1 cellular context compared by ENCODE assay signal in the genomic region with DNA sequence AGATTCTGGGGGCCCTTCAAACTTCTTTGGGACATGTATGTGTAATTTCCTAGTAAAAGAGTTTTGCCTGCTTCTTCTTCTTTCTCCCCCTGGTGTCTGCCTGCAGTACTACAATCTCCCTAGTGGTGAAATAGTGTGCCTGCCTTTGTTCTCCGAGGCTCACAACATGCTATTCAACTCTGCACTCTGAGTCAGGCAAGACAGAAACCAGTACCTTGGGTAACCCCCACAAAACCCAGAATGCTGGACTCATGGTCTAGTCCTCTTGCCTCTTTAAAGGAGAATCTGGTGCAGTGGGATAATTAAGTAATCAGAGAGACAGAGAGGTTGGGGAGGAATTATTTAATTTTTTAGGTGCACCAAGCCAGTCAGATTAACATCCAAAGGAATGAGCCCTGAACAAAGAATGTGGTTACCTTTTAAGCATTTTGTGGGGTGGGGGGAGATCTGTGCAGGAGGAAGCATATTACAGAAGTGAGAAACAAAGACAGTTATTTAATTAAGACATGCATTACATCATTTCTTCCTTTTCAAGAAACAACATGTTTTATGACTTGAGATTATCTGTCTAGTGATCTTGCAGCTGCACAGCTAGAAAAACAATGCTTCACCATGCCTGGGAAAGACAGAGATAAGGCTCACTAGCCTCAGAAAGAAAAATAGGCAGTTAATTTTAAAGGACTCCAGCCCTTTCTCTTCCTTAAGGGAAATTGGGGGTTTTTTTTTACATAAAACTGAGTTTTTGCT.
TF ChIP-seq lines count a peak whose summit lies in the region.

No MANE protein-coding gene starts in this region.

TF ChIP-seq in K562, 482 proteins besides CTCF, POLR2A, EP300 and RAD21 (continued from another document and continues in another):
- TF ChIP-seq CHAMP1 (IDR thresholded peaks at IDR 0.05) (peak; percentile 66; the same call in 1 of the 2 replicates), ZNF398 (CRISPR knock-in tag; IDR thresholded peaks at IDR 0.05) (no peak), SP1 (CRISPR knock-in tag; IDR thresholded peaks at IDR 0.05) (0 out of 2 replicates have a peak, but pooled peaks have one; percentile 23), ZNF707 (CRISPR knock-in tag; conservative IDR thresholded peaks at IDR 0.05) (no peak), ESRRA (IDR thresholded peaks at IDR 0.05; ENCODE audit: borderline replicate concordance, low read depth) (0 out of 2 replicates have a peak, but pooled peaks have one; percentile 36), GATAD2A (IDR thresholded peaks at IDR 0.05) (no peak), LEF1 (IDR thresholded peaks at IDR 0.05) (no peak), ELK3 (CRISPR knock-in tag; IDR thresholded peaks at IDR 0.05) (no peak), ERF (CRISPR knock-in tag; IDR thresholded peaks at IDR 0.05) (no peak), JUN (IDR thresholded peaks at IDR 0.05; ENCODE audit: borderline replicate concordance, low read depth, low read length) (no peak), JUN (CRISPR knock-in tag; IDR thresholded peaks at IDR 0.05; ENCODE audit: borderline replicate concordance) (no peak), HDGF (IDR thresholded peaks at IDR 0.05) (no peak), HDAC2 (IDR thresholded peaks at IDR 0.05) (0 out of 2 replicates have a peak, but pooled peaks have one; percentile 17), BDP1 (IDR thresholded peaks at IDR 0.05; ENCODE audit: insufficient read depth, insufficient read length) (no peak), EGR1 (conservative IDR thresholded peaks at IDR 0.05) (no peak), HIVEP1 (CRISPR knock-in tag; IDR thresholded peaks at IDR 0.05) (no peak), TRIM28 (IDR thresholded peaks at IDR 0.05) (no peak), CBFA2T3 (IDR thresholded peaks at IDR 0.05) (peak; percentile 81), ZNF395 (CRISPR knock-in tag; IDR thresholded peaks at IDR 0.05) (0 out of 2 replicates have a peak, but pooled peaks have one; percentile 56)
- TF ChIP-seq, protein P1, sequence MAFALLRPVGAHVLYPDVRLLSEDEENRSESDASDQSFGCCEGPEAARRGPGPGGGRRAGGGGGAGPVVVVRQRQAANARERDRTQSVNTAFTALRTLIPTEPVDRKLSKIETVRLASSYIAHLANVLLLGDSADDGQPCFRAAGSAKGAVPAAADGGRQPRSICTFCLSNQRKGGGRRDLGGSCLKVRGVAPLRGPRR (CRISPR knock-in tag; IDR thresholded peaks at IDR 0.05) = no peak
- TF ChIP-seq, protein P2, sequence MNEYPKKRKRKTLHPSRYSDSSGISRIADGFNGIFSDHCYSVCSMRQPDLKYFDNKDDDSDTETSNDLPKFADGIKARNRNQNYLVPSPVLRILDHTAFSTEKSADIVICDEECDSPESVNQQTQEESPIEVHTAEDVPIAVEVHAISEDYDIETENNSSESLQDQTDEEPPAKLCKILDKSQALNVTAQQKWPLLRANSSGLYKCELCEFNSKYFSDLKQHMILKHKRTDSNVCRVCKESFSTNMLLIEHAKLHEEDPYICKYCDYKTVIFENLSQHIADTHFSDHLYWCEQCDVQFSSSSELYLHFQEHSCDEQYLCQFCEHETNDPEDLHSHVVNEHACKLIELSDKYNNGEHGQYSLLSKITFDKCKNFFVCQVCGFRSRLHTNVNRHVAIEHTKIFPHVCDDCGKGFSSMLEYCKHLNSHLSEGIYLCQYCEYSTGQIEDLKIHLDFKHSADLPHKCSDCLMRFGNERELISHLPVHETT (CRISPR knock-in tag; conservative IDR thresholded peaks at IDR 0.05 in 1 of 2, IDR thresholded peaks at IDR 0.05 in 1 of 2) = 0 out of 4 replicates have a peak, but pooled peaks of 1 of the 2 experiments have one; percentile 64
- TF ChIP-seq, protein P3, sequence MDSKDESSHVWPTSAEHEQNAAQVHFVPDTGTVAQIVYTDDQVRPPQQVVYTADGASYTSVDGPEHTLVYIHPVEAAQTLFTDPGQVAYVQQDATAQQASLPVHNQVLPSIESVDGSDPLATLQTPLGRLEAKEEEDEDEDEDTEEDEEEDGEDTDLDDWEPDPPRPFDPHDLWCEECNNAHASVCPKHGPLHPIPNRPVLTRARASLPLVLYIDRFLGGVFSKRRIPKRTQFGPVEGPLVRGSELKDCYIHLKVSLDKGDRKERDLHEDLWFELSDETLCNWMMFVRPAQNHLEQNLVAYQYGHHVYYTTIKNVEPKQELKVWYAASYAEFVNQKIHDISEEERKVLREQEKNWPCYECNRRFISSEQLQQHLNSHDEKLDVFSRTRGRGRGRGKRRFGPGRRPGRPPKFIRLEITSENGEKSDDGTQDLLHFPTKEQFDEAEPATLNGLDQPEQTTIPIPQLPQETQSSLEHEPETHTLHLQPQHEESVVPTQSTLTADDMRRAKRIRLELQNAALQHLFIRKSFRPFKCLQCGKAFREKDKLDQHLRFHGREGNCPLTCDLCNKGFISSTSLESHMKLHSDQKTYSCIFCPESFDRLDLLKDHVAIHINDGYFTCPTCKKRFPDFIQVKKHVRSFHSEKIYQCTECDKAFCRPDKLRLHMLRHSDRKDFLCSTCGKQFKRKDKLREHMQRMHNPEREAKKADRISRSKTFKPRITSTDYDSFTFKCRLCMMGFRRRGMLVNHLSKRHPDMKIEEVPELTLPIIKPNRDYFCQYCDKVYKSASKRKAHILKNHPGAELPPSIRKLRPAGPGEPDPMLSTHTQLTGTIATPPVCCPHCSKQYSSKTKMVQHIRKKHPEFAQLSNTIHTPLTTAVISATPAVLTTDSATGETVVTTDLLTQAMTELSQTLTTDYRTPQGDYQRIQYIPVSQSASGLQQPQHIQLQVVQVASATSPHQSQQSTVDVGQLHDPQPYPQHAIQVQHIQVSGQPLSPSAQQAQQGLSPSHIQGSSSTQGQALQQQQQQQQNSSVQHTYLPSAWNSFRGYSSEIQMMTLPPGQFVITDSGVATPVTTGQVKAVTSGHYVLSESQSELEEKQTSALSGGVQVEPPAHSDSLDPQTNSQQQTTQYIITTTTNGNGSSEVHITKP (IDR thresholded peaks at IDR 0.05; ENCODE audit: partially characterized antibody) = no peak
- TF ChIP-seq, protein P4, sequence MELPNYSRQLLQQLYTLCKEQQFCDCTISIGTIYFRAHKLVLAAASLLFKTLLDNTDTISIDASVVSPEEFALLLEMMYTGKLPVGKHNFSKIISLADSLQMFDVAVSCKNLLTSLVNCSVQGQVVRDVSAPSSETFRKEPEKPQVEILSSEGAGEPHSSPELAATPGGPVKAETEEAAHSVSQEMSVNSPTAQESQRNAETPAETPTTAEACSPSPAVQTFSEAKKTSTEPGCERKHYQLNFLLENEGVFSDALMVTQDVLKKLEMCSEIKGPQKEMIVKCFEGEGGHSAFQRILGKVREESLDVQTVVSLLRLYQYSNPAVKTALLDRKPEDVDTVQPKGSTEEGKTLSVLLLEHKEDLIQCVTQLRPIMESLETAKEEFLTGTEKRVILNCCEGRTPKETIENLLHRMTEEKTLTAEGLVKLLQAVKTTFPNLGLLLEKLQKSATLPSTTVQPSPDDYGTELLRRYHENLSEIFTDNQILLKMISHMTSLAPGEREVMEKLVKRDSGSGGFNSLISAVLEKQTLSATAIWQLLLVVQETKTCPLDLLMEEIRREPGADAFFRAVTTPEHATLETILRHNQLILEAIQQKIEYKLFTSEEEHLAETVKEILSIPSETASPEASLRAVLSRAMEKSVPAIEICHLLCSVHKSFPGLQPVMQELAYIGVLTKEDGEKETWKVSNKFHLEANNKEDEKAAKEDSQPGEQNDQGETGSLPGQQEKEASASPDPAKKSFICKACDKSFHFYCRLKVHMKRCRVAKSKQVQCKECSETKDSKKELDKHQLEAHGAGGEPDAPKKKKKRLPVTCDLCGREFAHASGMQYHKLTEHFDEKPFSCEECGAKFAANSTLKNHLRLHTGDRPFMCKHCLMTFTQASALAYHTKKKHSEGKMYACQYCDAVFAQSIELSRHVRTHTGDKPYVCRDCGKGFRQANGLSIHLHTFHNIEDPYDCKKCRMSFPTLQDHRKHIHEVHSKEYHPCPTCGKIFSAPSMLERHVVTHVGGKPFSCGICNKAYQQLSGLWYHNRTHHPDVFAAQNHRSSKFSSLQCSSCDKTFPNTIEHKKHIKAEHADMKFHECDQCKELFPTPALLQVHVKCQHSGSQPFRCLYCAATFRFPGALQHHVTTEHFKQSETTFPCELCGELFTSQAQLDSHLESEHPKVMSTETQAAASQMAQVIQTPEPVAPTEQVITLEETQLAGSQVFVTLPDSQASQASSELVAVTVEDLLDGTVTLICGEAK (IDR thresholded peaks at IDR 0.05) = no peak
- TF ChIP-seq, protein P4 (CRISPR knock-in tag; IDR thresholded peaks at IDR 0.05) = no peak
- TF ChIP-seq, protein P5, sequence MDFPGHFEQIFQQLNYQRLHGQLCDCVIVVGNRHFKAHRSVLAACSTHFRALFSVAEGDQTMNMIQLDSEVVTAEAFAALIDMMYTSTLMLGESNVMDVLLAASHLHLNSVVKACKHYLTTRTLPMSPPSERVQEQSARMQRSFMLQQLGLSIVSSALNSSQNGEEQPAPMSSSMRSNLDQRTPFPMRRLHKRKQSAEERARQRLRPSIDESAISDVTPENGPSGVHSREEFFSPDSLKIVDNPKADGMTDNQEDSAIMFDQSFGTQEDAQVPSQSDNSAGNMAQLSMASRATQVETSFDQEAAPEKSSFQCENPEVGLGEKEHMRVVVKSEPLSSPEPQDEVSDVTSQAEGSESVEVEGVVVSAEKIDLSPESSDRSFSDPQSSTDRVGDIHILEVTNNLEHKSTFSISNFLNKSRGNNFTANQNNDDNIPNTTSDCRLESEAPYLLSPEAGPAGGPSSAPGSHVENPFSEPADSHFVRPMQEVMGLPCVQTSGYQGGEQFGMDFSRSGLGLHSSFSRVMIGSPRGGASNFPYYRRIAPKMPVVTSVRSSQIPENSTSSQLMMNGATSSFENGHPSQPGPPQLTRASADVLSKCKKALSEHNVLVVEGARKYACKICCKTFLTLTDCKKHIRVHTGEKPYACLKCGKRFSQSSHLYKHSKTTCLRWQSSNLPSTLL (IDR thresholded peaks at IDR 0.05) = no peak
